25 cellular contexts compared by ENCODE assay signal in the genomic region with DNA sequence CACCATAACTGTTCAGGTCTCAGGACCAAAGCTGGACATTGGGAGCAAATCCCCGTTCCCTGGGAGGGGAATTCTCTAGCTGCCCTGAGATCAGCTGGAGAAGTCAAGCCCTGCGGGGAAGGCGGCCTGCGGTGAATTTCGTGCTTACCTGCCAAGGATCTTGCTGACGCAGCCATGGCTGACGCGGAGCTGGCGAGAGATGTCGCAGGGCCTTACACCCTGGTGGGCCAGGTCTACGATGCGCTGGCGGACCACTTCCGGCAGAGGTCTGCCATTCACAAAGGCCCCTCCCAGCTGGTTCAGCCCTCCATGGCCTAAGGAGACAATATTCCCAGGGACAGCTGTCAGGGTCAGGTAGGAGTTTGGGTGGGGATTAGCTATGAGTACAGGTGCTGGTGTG. TPM values are rescaled to one million over a fixed set of nuclear protein-coding genes. Genes with fewer than 3 reads are reported as not detected.
"Had no signal": no experiment of that assay in that cellular context is flagged by ENCODE, and none has a peak within 500 bp of the region (broad histone marks: within the 10 kb centered on the region; RNA-seq: fewer than 3 reads in every experiment).

No MANE protein-coding gene starts in this region.

- DNase-seq: effector memory CD8-positive, alpha-beta T cell; erythroblast; esophagus squamous epithelium; foreskin melanocyte; left cardiac atrium; left lung; mesendoderm; midbrain; naive thymus-derived CD4-positive, alpha-beta T cell; stimulated activated CD4-positive, alpha-beta T cell treated with anti-CD3 and anti-CD28 coated beads, Interleukin-12 subunit alpha, Interleukin-12 subunit beta, amount 100 ng/mL, for 4 hours; stimulated activated CD4-positive, alpha-beta T cell treated with anti-CD3 and anti-CD28 coated beads, Interleukin-1b, Interleukin-23, amount 100 ng/mL, for 48 hours; stimulated activated CD4-positive, alpha-beta T cell treated with anti-CD3 and anti-CD28 coated beads, Interleukin-4, amount 100 ng/mL, for 1 hour; stimulated activated CD8-positive, alpha-beta memory T cell treated with anti-CD3 and anti-CD28 coated beads, Interleukin-4, amount 100 ng/mL, for 48 hours; stimulated activated naive CD4-positive, alpha-beta T cell; stimulated activated naive CD8-positive, alpha-beta T cell treated with anti-CD3 and anti-CD28 coated beads, Interleukin-15, amount 100 ng/mL, for 72 hours; trophoblast cell had no signal

- H3K36me3 Mint-ChIP-seq: naive thymus-derived CD4-positive, alpha-beta T cell had no signal

- H3K27me3 ChIP-seq: esophagus squamous epithelium, left lung, neutrophil, pancreas, suprapubic skin, vagina had no signal

- ATAC-seq: effector memory CD8-positive, alpha-beta T cell; left cardiac atrium; left lung; naive thymus-derived CD4-positive, alpha-beta T cell; pancreas; sciatic nerve; stimulated activated naive CD8-positive, alpha-beta T cell treated with anti-CD3 and anti-CD28 coated beads, Interleukin-15, amount 100 ng/mL, for 72 hours had no signal

- H3K27me3 Mint-ChIP-seq: naive thymus-derived CD4-positive, alpha-beta T cell; stimulated activated naive CD8-positive, alpha-beta T cell treated with anti-CD3 and anti-CD28 coated beads, Interleukin-15, amount 100 ng/mL, for 72 hours had no signal

- H3K36me3 ChIP-seq: esophagus squamous epithelium, left lung, neutrophil, pancreas, suprapubic skin, vagina had no signal

- H3K9me3 Mint-ChIP-seq: effector memory CD8-positive, alpha-beta T cell; naive thymus-derived CD4-positive, alpha-beta T cell; stimulated activated naive CD8-positive, alpha-beta T cell treated with anti-CD3 and anti-CD28 coated beads, Interleukin-15, amount 100 ng/mL, for 72 hours had no signal

- H3K4me2 ChIP-seq: smooth muscle cell had no signal

- H3K4me1 ChIP-seq: left lung had no signal

- H3K4me3 Mint-ChIP-seq: effector memory CD8-positive, alpha-beta T cell; naive thymus-derived CD4-positive, alpha-beta T cell; stimulated activated naive CD8-positive, alpha-beta T cell treated with anti-CD3 and anti-CD28 coated beads, Interleukin-15, amount 100 ng/mL, for 72 hours had no signal

- H3K4me3 ChIP-seq: coronary artery, esophagus squamous epithelium, left lung, pancreas, smooth muscle cell, suprapubic skin, vagina had no signal

- H3K27ac Mint-ChIP-seq: effector memory CD8-positive, alpha-beta T cell; naive thymus-derived CD4-positive, alpha-beta T cell had no signal

- H3K9me3 ChIP-seq: esophagus squamous epithelium, left lung, neutrophil, pancreas, suprapubic skin, vagina had no signal

- FAIRE-seq: endometrium, pancreas had no signal

- H3K27ac ChIP-seq: left lung, neutrophil, pancreas, suprapubic skin had no signal

RNA-seq across cellular contexts. Expression of a gene that starts 32.1 kb away (rescaled TPM):
- total RNA-seq: smooth muscle cell had no signal
- polyA plus RNA-seq: neural cell, smooth muscle cell had no signal
